31 cellular contexts compared by ENCODE assay signal in the genomic region with DNA sequence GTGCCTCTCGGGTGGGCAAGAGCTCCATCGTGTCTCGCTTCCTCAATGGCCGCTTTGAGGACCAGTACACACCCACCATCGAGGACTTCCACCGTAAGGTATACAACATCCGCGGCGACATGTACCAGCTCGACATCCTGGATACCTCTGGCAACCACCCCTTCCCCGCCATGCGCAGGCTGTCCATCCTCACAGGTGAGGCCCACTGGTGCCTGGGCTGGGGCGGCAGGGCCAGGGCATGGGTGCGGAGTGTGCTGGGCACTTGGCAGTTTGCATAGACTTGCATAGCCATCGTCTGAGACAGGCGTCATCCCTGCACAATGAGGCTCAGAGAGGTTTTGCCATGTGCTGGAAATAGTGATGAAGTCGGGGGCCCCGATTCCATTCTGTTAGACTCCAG. TPM values are rescaled to one million over a fixed set of nuclear protein-coding genes. Genes with fewer than 3 reads are reported as not detected.
"Had no signal": no experiment of that assay in that cellular context is flagged by ENCODE, and none has a peak within 500 bp of the region (broad histone marks: within the 10 kb centered on the region; RNA-seq: fewer than 3 reads in every experiment).

No MANE protein-coding gene starts in this region.

- H3K27me3 ChIP-seq: adrenal gland, body of pancreas, breast epithelium had no signal

- H3K9me3 ChIP-seq: adrenal gland, body of pancreas, breast epithelium had no signal

- H3K27ac ChIP-seq: adrenal gland, body of pancreas, brain microvascular endothelial cell, breast epithelium, VCaP had no signal

- H3K4me3 ChIP-seq: adrenal gland, body of pancreas, breast epithelium had no signal

- H3K4me1 ChIP-seq: body of pancreas, breast epithelium had no signal

- DNase-seq: activated B cell treated with CpG ODN at 0.5 μM for 24 hours; activated CD4-positive, alpha-beta memory T cell treated with anti-CD3 and anti-CD28 coated beads for 36 hours; activated CD4-positive, alpha-beta T cell treated with anti-CD3 and anti-CD28 coated beads for 4 hours; activated CD4-positive, alpha-beta T cell treated with anti-CD3 and anti-CD28 coated beads, Interleukin-2, amount 10 ng/mL, durations not matched to agents 24 days and 14 days; activated CD4-positive, alpha-beta T cell treated with anti-CD3 and anti-CD28 coated beads, Interleukin-2, amount 50 U/mL, for 1 hour; activated CD4-positive, alpha-beta T cell treated with anti-CD3 and anti-CD28 coated beads, Interleukin-2, amount 50 U/mL, for 4 hours; activated CD4-positive, CD25-positive, alpha-beta regulatory T cell treated with anti-CD3 and anti-CD28 coated beads, Interleukin-2, amount 50 U/mL, for 72 hours; activated CD8-positive, alpha-beta memory T cell treated with anti-CD3 and anti-CD28 coated beads, Interleukin-2, amount 50 U/mL, for 4 hours; activated CD8-positive, alpha-beta T cell treated with anti-CD3 and anti-CD28 coated beads for 36 hours; activated effector memory CD4-positive, alpha-beta T cell treated with anti-CD3 and anti-CD28 coated beads, Interleukin-2, amount 50 U/mL, for 16 hours; activated gamma-delta T cell treated with Interleukin-2 at 50 U/mL for 16 hours; activated naive CD4-positive, alpha-beta T cell; activated naive CD4-positive, alpha-beta T cell treated with anti-CD3 and anti-CD28 coated beads for 36 hours; activated naive CD4-positive, alpha-beta T cell treated with anti-CD3 and anti-CD28 coated beads, Interleukin-2, amount 50 U/mL, for 16 hours; activated naive CD8-positive, alpha-beta T cell treated with anti-CD3 and anti-CD28 coated beads for 36 hours; activated T-cell treated with anti-CD3 and anti-CD28 coated beads for 4 hours; activated T-cell treated with anti-CD3 and anti-CD28 coated beads, Interleukin-2, amount 50 U/mL, for 1 hour; activated T-cell treated with anti-CD3 and anti-CD28 coated beads, Interleukin-2, amount 50 U/mL, for 4 hours; activated T-cell treated with anti-CD3 and anti-CD28 coated beads, Interleukin-2, amount 50 U/mL, for 72 hours; adrenal gland; amniotic stem cell; aorta; body of pancreas; brain microvascular endothelial cell; cerebellar nuclear complex; T-helper 1 cell; T-helper 2 cell; T-helper 9 cell had no signal

- H3K36me3 ChIP-seq: adrenal gland, brain microvascular endothelial cell, breast epithelium had no signal

RNA-seq across cellular contexts. Expression of a gene that starts 6.3 kb away (rescaled TPM):
- total RNA-seq: activated B cell treated with CpG ODN at 0.5 μM for 24 hours; activated CD4-positive, alpha-beta T cell treated with anti-CD3 and anti-CD28 coated beads, Interleukin-2, amount 10 ng/mL, durations not matched to agents 24 days and 14 days; activated CD8-positive, alpha-beta T cell treated with anti-CD3 and anti-CD28 coated beads for 36 hours; activated naive CD4-positive, alpha-beta T cell treated with anti-CD3 and anti-CD28 coated beads for 36 hours; activated T-helper 1 cell treated with anti-CD3 and anti-CD28 coated beads, Interleukin-12 subunit alpha, Interleukin-12 subunit beta, Interleukin-2, Interleukin-4 antibody, amounts not matched to agents 30 ng/mL and 10 ng/mL and 1 ng/mL, durations not matched to agents 14 hours and 24 hours and 36 hours had no signal
